1 cellular context compared by ENCODE assay signal in the genomic region with DNA sequence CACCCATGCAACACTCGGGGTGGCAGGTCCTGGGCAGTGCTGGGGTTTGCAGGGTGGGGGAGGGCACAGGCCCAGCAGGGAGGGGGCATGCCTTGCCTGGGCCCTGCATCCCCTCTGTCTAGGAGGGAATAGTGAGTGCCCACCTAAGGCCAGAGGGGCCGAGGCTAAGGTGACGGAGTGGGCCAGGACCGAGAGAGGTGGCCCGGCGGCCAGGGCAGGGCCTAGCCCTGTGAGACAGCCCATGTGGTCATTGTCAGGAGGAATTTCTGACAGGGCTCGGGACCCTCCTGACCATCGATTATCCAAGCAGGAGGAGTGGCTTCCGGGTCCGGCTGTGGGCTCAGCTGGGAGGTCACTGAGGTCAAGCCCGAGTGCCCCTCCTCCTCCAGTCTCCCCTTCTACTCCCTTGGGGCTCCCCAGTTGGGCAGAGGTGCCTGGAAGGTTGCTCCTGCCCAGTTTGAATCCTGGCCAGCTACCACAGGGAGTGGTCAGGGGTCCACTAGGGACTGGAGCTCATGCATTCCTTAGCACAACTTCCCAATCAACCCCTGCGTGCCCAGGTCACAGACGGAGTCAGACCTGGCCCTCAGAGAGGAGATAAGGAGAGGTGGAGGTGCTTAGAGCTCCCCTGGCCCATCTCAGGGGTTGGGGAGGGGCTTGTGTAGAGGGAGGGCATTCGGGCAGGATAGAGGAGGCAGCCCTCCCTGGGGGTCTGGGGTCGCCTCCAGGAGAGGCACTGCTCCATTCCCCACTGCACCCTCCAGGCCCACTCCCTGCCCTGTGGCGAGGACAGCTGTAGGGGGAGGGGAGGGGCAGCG.
TF ChIP-seq lines count a peak whose summit lies in the region.

No MANE protein-coding gene starts in this region.

TF ChIP-seq in HepG2, 621 proteins besides CTCF, POLR2A, EP300 and RAD21:
- TF ChIP-seq ZNF382 (CRISPR knock-in tag; IDR thresholded peaks at IDR 0.05; ENCODE audit: borderline replicate concordance) = no peak
- TF ChIP-seq, protein P1, sequence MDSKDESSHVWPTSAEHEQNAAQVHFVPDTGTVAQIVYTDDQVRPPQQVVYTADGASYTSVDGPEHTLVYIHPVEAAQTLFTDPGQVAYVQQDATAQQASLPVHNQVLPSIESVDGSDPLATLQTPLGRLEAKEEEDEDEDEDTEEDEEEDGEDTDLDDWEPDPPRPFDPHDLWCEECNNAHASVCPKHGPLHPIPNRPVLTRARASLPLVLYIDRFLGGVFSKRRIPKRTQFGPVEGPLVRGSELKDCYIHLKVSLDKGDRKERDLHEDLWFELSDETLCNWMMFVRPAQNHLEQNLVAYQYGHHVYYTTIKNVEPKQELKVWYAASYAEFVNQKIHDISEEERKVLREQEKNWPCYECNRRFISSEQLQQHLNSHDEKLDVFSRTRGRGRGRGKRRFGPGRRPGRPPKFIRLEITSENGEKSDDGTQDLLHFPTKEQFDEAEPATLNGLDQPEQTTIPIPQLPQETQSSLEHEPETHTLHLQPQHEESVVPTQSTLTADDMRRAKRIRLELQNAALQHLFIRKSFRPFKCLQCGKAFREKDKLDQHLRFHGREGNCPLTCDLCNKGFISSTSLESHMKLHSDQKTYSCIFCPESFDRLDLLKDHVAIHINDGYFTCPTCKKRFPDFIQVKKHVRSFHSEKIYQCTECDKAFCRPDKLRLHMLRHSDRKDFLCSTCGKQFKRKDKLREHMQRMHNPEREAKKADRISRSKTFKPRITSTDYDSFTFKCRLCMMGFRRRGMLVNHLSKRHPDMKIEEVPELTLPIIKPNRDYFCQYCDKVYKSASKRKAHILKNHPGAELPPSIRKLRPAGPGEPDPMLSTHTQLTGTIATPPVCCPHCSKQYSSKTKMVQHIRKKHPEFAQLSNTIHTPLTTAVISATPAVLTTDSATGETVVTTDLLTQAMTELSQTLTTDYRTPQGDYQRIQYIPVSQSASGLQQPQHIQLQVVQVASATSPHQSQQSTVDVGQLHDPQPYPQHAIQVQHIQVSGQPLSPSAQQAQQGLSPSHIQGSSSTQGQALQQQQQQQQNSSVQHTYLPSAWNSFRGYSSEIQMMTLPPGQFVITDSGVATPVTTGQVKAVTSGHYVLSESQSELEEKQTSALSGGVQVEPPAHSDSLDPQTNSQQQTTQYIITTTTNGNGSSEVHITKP (CRISPR knock-in tag; IDR thresholded peaks at IDR 0.05; ENCODE audit: low read depth) = no peak
- TF ChIP-seq, protein P2, sequence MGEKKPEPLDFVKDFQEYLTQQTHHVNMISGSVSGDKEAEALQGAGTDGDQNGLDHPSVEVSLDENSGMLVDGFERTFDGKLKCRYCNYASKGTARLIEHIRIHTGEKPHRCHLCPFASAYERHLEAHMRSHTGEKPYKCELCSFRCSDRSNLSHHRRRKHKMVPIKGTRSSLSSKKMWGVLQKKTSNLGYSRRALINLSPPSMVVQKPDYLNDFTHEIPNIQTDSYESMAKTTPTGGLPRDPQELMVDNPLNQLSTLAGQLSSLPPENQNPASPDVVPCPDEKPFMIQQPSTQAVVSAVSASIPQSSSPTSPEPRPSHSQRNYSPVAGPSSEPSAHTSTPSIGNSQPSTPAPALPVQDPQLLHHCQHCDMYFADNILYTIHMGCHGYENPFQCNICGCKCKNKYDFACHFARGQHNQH (CRISPR knock-in tag; IDR thresholded peaks at IDR 0.05) = no peak
- TF ChIP-seq MXD4 (CRISPR knock-in tag; IDR thresholded peaks at IDR 0.05) = no peak
- TF ChIP-seq, protein P3, sequence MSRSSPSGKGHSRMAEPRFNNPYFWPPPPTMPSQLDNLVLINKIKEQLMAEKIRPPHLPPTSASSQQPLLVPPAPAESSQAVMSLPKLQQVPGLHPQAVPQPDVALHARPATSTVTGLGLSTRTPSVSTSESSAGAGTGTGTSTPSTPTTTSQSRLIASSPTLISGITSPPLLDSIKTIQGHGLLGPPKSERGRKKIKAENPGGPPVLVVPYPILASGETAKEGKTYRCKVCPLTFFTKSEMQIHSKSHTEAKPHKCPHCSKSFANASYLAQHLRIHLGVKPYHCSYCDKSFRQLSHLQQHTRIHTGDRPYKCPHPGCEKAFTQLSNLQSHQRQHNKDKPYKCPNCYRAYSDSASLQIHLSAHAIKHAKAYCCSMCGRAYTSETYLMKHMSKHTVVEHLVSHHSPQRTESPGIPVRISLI (CRISPR knock-in tag; IDR thresholded peaks at IDR 0.05; ENCODE audit: borderline replicate concordance) = no peak
- TF ChIP-seq ATAD3A (CRISPR knock-in tag; IDR thresholded peaks at IDR 0.05) = no peak
- no peak for TF ChIP-seq FOXA1 (IDR thresholded peaks at IDR 0.05)
- TF ChIP-seq FOXA1 (CRISPR knock-in tag; IDR thresholded peaks at IDR 0.05) = no peak
- no peak for TF ChIP-seq YEATS4 (CRISPR knock-in tag; IDR thresholded peaks at IDR 0.05; ENCODE audit: borderline replicate concordance)
- TF ChIP-seq, protein P4, sequence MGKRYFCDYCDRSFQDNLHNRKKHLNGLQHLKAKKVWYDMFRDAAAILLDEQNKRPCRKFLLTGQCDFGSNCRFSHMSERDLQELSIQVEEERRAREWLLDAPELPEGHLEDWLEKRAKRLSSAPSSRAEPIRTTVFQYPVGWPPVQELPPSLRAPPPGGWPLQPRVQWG (CRISPR knock-in tag; IDR thresholded peaks at IDR 0.05; ENCODE audit: borderline replicate concordance, low read depth) = no peak
- no peak for TF ChIP-seq MED8 (CRISPR knock-in tag; IDR thresholded peaks at IDR 0.05; ENCODE audit: insufficient replicate concordance)
- TF ChIP-seq ZNF766 (CRISPR knock-in tag; IDR thresholded peaks at IDR 0.05; ENCODE audit: borderline replicate concordance) = no peak
